13 cellular contexts compared by ENCODE assay signal in genomic region chr6:3334579-3334978, GRCh38.
DNase-seq lines count a peak whose midpoint lies in the region; ATAC-seq lines count a peak whose summit lies in the region.
"Had no signal": no experiment of that assay in that cellular context is flagged by ENCODE, and none has a peak within 500 bp of the region (broad histone marks: within the 10 kb centered on the region; RNA-seq: fewer than 3 reads in every experiment).

No MANE protein-coding gene starts in this region.

- no peaks in the 10 kb centered on the region for H3K36me3 Mint-ChIP-seq in activated T-helper 17 cell treated with anti-CD3 and anti-CD28 coated beads, Interleukin-2, amount 50 U/mL, for 72 hours (ENCODE audit: low read depth)
- H3K36me3 Mint-ChIP-seq: stimulated activated memory B cell treated with anti-CD40 and anti-IgM and Interleukin-4, amounts not matched to agents 10 μg/mL and 1 μg/mL and 100 μg/mL, for 72 hours had no signal

- no peak overlapping the region for H3K4me3 Mint-ChIP-seq in activated T-helper 17 cell treated with anti-CD3 and anti-CD28 coated beads, Interleukin-2, amount 50 U/mL, for 72 hours
- H3K4me3 Mint-ChIP-seq: stimulated activated memory B cell treated with anti-CD40 and anti-IgM and Interleukin-4, amounts not matched to agents 10 μg/mL and 1 μg/mL and 100 μg/mL, for 72 hours had no signal

- DNase-seq in Ammon's horn (ENCODE audit: low spot score) (peak; percentile 65), NCI-H2196 treated with DMSO at 0.1 percent for 48 hours (lab: John Stamatoyannopoulos, UW; ENCODE audit: unreplicated experiment) (peak; percentile 70), astrocyte of the hippocampus (ENCODE audit: low read depth, low spot score) (peak; percentile 49), midbrain (lab: John Stamatoyannopoulos, UW) (peak; percentile 36), NCI-H526 (lab: John Stamatoyannopoulos, UW) (no peak)
- DNase-seq in activated CD4-positive, CD25-positive, alpha-beta regulatory T cell treated with anti-CD3 and anti-CD28 coated beads, Interleukin-2, amount 50 U/mL, for 72 hours, result no peak
- DNase-seq: NCI-H1694 treated with DMSO at 0.1 percent for 48 hours, Peyer's patch, T1000 had no signal

- no peak for ATAC-seq in HG02852 (IDR thresholded peaks at IDR 0.05; ENCODE audit: unreplicated experiment)
- ATAC-seq in activated T-helper 17 cell treated with anti-CD3 and anti-CD28 coated beads, Interleukin-2, amount 50 U/mL, for 72 hours (replicated peaks), result no peak
- ATAC-seq: gastroesophageal sphincter; stimulated activated memory B cell treated with anti-CD40 and anti-IgM and Interleukin-4, amounts not matched to agents 10 μg/mL and 1 μg/mL and 100 μg/mL, for 72 hours had no signal

- H3K27ac Mint-ChIP-seq in activated T-helper 17 cell treated with anti-CD3 and anti-CD28 coated beads, Interleukin-2, amount 50 U/mL, for 72 hours, result no peak overlapping the region
- H3K27ac Mint-ChIP-seq: stimulated activated memory B cell treated with anti-CD40 and anti-IgM and Interleukin-4, amounts not matched to agents 10 μg/mL and 1 μg/mL and 100 μg/mL, for 72 hours had no signal

- no peaks in the 10 kb centered on the region for H3K27me3 Mint-ChIP-seq in activated T-helper 17 cell treated with anti-CD3 and anti-CD28 coated beads, Interleukin-2, amount 50 U/mL, for 72 hours

- H3K9me3 Mint-ChIP-seq in activated T-helper 17 cell treated with anti-CD3 and anti-CD28 coated beads, Interleukin-2, amount 50 U/mL, for 72 hours, result no peaks in the 10 kb centered on the region
- H3K9me3 Mint-ChIP-seq: stimulated activated memory B cell treated with anti-CD40 and anti-IgM and Interleukin-4, amounts not matched to agents 10 μg/mL and 1 μg/mL and 100 μg/mL, for 72 hours had no signal

- H3K4me1 Mint-ChIP-seq in activated T-helper 17 cell treated with anti-CD3 and anti-CD28 coated beads, Interleukin-2, amount 50 U/mL, for 72 hours, result peaks cover 13% of the 10 kb centered on the region

Comparison
In these comparisons a context has a peak if more than half of its experiments do, and no peak if none do; other contexts are left out.
1. DNase-seq: peak in Ammon's horn (single experiment), NCI-H2196 treated with DMSO at 0.1 percent for 48 hours (single experiment), astrocyte of the hippocampus (single experiment) and midbrain (single experiment); none in NCI-H526 (0 of 2) and activated CD4-positive, CD25-positive, alpha-beta regulatory T cell treated with anti-CD3 and anti-CD28 coated beads, Interleukin-2, amount 50 U/mL, for 72 hours (single experiment).